In the genomic region with DNA sequence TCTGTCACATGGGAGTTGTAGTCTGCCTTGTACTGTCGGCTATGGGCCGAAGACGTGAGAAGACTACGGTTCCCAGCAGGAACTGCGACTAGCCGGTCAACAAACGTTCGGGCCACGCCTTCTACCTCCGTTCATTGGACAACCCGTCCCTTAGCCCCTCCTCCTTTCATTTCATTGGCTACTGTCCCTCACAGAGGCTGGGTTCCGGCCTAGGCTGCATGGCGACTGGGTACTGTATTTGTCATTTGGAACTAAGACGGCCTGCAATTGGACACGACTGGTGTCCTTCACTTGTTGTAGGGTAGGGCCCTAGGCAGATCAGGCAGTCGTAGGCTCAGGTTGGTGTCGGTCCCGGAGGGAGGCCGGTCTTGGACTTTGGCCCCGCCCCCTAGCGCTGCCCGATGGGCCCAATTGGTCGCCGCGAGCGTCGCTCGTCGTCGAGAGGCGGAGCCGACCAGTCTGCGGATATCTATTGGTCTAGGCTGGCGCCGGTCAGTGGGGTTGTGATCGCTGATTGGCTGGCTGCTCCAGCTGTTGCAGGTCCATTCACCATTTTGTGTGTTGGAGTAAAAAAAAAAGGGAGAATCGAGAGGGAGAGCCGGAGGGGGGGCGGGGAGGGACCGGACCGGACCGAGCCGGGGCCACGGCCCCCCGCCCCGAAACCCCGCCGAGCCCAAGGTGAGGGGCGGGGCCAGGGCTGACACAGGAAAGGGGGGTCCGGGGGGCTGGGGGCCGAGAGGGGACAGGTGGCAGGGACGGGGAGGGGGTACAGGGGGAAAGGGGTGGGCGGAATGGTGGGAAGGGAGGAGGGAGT, we compare ENCODE assay signal across 8 cellular contexts. TPM values are rescaled to one million over a fixed set of nuclear protein-coding genes. Genes with fewer than 3 reads are reported as not detected.
A peak's percentile ranks its signal among the peaks of the same experiment; 100 is the strongest.
DNase-seq lines count a peak whose midpoint lies in the region; ATAC-seq and TF ChIP-seq lines count a peak whose summit lies in the region.

TSS of gene CIC (plus strand) at position 549 of the 814 bp plus-strand sequence. CDS start 2,532 bp downstream, outside the sequence.

- peaks cover 0 to 10% (median 3%) of the 10 kb centered on the region in 5 donors for H3K36me3 Mint-ChIP-seq in naive thymus-derived CD4-positive, alpha-beta T cell
- H3K36me3 Mint-ChIP-seq in stimulated activated naive B cell treated with anti-CD40 and anti-IgM and Interleukin-4, amounts not matched to agents 10 μg/mL and 1 μg/mL and 100 μg/mL, for 72 hours, result peaks cover 11 to 24% of the 10 kb centered on the region in 2 donors

- H3K4me3 ChIP-seq in HAP-1 (peak within 1 kb of the TSS; percentile 62), MG63 (peak within 1 kb of the TSS; percentile 98), fibroblast of mammary gland (ENCODE audit: control insufficient read depth, low read depth, low read length) (peak within 1 kb of the TSS; percentile 88)
- H3K4me3 ChIP-seq in naive thymus-derived CD4-positive, alpha-beta T cell (ENCODE audit: low read length), result peak within 1 kb of the TSS; percentile 85

- no peak for TF ChIP-seq CTCF in fibroblast of mammary gland (conservative IDR thresholded peaks at IDR 0.05; ENCODE audit: control insufficient read depth, insufficient read depth, low read depth, low read length)

- H3K36me3 ChIP-seq in HAP-1 (replicated peaks) (no peaks in the 10 kb centered on the region), MG63 (peaks cover 14% of the 10 kb centered on the region)
- peaks cover 0 to 20% (median 0%) of the 10 kb centered on the region in 3 experiments for H3K36me3 ChIP-seq in naive thymus-derived CD4-positive, alpha-beta T cell (ENCODE audit: control insufficient read depth in 2 of 3, insufficient read depth in 3 of 3, low read length in 3 of 3)

- H3K4me1 ChIP-seq in HAP-1, result peaks cover 10% of the 10 kb centered on the region
- H3K4me1 ChIP-seq in naive thymus-derived CD4-positive, alpha-beta T cell (ENCODE audit: control insufficient read depth in 2 of 2, insufficient read depth in 2 of 2, low read length in 2 of 2), result peaks cover 23 to 29% of the 10 kb centered on the region in 2 donors

- POLR2A ChIA-PET in naive thymus-derived CD4-positive, alpha-beta T cell (lab: Charles Lee), result interaction anchor here (0.6 to 3.2 kb wide), 6 partner anchors 12 to 159 kb away, joined by 3 to 47 read pairs (median 10); partner anchors contain the start of gene GSK3A

- H3K27me3 ChIP-seq in HAP-1 (ENCODE audit: low read depth) (no peaks in the 10 kb centered on the region), MG63 (no peaks in the 10 kb centered on the region)
- no peaks in the 10 kb centered on the region for H3K27me3 ChIP-seq in naive thymus-derived CD4-positive, alpha-beta T cell (ENCODE audit: control insufficient read depth in 2 of 2, insufficient read depth in 2 of 2, low read length in 2 of 2)

- DNase-seq in EH (ENCODE audit: low read depth), result peak; percentile 100
- DNase-seq in HAP-1 (ENCODE audit: low spot score in 2 of 2), result peak; percentile 99
- DNase-seq in MG63, result peak; percentile 100
- DNase-seq in SHP77 treated with DMSO at 0.1 percent for 48 hours (lab: John Stamatoyannopoulos, UW), result peak; percentile 99
- peak; percentile 99 for DNase-seq in activated effector memory CD4-positive, alpha-beta T cell treated with Interleukin-2 at 50 U/mL for 16 hours
- DNase-seq in fibroblast of mammary gland (ENCODE audit: low read depth), result peak; percentile 100
- DNase-seq in naive thymus-derived CD4-positive, alpha-beta T cell, result peak; percentile 95 to 100 (median 99)
- peak; percentile 99 for DNase-seq in stimulated activated naive B cell treated with anti-CD40 and anti-IgM and Interleukin-4, amounts not matched to agents 10 μg/mL and 1 μg/mL and 100 μg/mL, for 72 hours

- CTCF ChIA-PET in naive thymus-derived CD4-positive, alpha-beta T cell (lab: Charles Lee), result interaction anchor here (0.6 to 2.2 kb wide), 2 partner anchors 11 to 514 kb away, joined by 3 to 17 read pairs; partner anchors contain the start of gene CEACAM6

- intact Hi-C loops in naive thymus-derived CD4-positive, alpha-beta T cell (cut with micrococcal nuclease), result loop anchor here (1.0 to 5.0 kb wide), 13 partner anchors 11 to 1824 kb away; partner anchors contain the start of genes ERF (in 2 of the 2), PAFAH1B3 (in 2 of the 2), PRR19 (in 2 of the 2) and DEDD2 (in 1 of the 2)

- peak within 1 kb of the TSS in 4 of 9 donors; percentile 98 to 99 (median 99) for H3K27ac Mint-ChIP-seq in naive thymus-derived CD4-positive, alpha-beta T cell
- peak within 1 kb of the TSS; percentile 99 for H3K27ac Mint-ChIP-seq in stimulated activated naive B cell treated with anti-CD40 and anti-IgM and Interleukin-4, amounts not matched to agents 10 μg/mL and 1 μg/mL and 100 μg/mL, for 72 hours

- peaks cover 8 to 31% (median 25%) of the 10 kb centered on the region in 7 donors for H3K4me1 Mint-ChIP-seq in naive thymus-derived CD4-positive, alpha-beta T cell
- peaks cover 25 to 29% of the 10 kb centered on the region in 2 donors for H3K4me1 Mint-ChIP-seq in stimulated activated naive B cell treated with anti-CD40 and anti-IgM and Interleukin-4, amounts not matched to agents 10 μg/mL and 1 μg/mL and 100 μg/mL, for 72 hours

- no peaks in the 10 kb centered on the region for H3K9me3 Mint-ChIP-seq in naive thymus-derived CD4-positive, alpha-beta T cell
- H3K9me3 Mint-ChIP-seq in stimulated activated naive B cell treated with anti-CD40 and anti-IgM and Interleukin-4, amounts not matched to agents 10 μg/mL and 1 μg/mL and 100 μg/mL, for 72 hours, result no peaks in the 10 kb centered on the region

- H3K27ac ChIP-seq in naive thymus-derived CD4-positive, alpha-beta T cell (ENCODE audit: low read depth, low read length), result peak within 1 kb of the TSS; percentile 96

- peak; percentile 82 for ATAC-seq in naive thymus-derived CD4-positive, alpha-beta T cell
- ATAC-seq in stimulated activated naive B cell treated with anti-CD40 and anti-IgM and Interleukin-4, amounts not matched to agents 10 μg/mL and 1 μg/mL and 100 μg/mL, for 72 hours (replicated peaks), result peak; percentile 86 to 87

- in situ Hi-C loops in HAP-1 (cut with MboI; ENCODE audit: low sequenced_read_pairs), result no loop called here

- H3K9me3 ChIP-seq in HAP-1 (no peaks in the 10 kb centered on the region), MG63 (no peaks in the 10 kb centered on the region)
- no peaks in the 10 kb centered on the region for H3K9me3 ChIP-seq in naive thymus-derived CD4-positive, alpha-beta T cell (ENCODE audit: control insufficient read depth in 2 of 3, low read length in 3 of 3)

- H3K27me3 Mint-ChIP-seq in naive thymus-derived CD4-positive, alpha-beta T cell, result no peaks in the 10 kb centered on the region
- H3K27me3 Mint-ChIP-seq in stimulated activated naive B cell treated with anti-CD40 and anti-IgM and Interleukin-4, amounts not matched to agents 10 μg/mL and 1 μg/mL and 100 μg/mL, for 72 hours, result no peaks in the 10 kb centered on the region

- peak within 1 kb of the TSS in 1 of 10 donors; percentile 94 for H3K4me3 Mint-ChIP-seq in naive thymus-derived CD4-positive, alpha-beta T cell
- H3K4me3 Mint-ChIP-seq in stimulated activated naive B cell treated with anti-CD40 and anti-IgM and Interleukin-4, amounts not matched to agents 10 μg/mL and 1 μg/mL and 100 μg/mL, for 72 hours, result no peak within 1 kb of the TSS

RNA-seq across cellular contexts. Expression of gene CIC, which starts in this region (rescaled TPM):
- 5.9 and 15.8 TPM in 2 replicates for total RNA-seq in MG63 (2014; rRNA removed; shearing (Covaris generic); ENCODE audit: low replicate concordance)
- 100 to 1,000 TPM in 3 of 5 experiments, 10 to 100 TPM in 2; 90.4 to 134 (median 102) TPM for total RNA-seq in naive thymus-derived CD4-positive, alpha-beta T cell
- polyA plus RNA-seq in naive thymus-derived CD4-positive, alpha-beta T cell, result 1 to 10 TPM; 1.5 to 2.6 TPM

Comparison
In these comparisons a context has a peak if more than half of its experiments do, and no peak if none do; other contexts are left out.
1. Peak in every context shown above with its lines: DNase-seq, ATAC-seq, H3K4me3 ChIP-seq and H3K27ac ChIP-seq.